In the genomic region with DNA sequence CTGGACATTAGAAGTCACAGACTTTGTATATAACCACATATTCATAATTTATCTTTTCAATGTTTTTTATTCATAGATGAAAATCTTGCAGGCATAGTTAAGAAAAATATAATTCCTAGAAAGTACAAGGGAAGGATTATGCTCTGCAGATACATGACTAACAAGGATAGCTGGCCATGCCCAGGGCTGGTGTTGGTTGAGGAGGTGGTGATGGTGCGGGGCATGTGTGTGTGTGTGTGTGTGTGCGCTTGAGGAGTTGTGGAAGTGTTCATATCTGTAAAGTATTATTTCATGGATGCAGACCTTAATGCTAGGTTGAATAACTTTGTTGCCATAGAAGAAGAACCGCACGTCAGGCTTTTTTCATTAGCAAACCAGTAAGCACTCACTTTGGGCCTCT, we compare ENCODE assay signal across 2 cellular contexts.
TF ChIP-seq lines count a peak whose summit lies in the region.

No MANE protein-coding gene starts in this region.

TF ChIP-seq in liver, 16 proteins besides CTCF, POLR2A, EP300 and RAD21:
- TF ChIP-seq, protein P1, sequence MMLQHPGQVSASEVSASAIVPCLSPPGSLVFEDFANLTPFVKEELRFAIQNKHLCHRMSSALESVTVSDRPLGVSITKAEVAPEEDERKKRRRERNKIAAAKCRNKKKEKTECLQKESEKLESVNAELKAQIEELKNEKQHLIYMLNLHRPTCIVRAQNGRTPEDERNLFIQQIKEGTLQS (IDR thresholded peaks at IDR 0.05) = no peak
- TF ChIP-seq, protein P2, sequence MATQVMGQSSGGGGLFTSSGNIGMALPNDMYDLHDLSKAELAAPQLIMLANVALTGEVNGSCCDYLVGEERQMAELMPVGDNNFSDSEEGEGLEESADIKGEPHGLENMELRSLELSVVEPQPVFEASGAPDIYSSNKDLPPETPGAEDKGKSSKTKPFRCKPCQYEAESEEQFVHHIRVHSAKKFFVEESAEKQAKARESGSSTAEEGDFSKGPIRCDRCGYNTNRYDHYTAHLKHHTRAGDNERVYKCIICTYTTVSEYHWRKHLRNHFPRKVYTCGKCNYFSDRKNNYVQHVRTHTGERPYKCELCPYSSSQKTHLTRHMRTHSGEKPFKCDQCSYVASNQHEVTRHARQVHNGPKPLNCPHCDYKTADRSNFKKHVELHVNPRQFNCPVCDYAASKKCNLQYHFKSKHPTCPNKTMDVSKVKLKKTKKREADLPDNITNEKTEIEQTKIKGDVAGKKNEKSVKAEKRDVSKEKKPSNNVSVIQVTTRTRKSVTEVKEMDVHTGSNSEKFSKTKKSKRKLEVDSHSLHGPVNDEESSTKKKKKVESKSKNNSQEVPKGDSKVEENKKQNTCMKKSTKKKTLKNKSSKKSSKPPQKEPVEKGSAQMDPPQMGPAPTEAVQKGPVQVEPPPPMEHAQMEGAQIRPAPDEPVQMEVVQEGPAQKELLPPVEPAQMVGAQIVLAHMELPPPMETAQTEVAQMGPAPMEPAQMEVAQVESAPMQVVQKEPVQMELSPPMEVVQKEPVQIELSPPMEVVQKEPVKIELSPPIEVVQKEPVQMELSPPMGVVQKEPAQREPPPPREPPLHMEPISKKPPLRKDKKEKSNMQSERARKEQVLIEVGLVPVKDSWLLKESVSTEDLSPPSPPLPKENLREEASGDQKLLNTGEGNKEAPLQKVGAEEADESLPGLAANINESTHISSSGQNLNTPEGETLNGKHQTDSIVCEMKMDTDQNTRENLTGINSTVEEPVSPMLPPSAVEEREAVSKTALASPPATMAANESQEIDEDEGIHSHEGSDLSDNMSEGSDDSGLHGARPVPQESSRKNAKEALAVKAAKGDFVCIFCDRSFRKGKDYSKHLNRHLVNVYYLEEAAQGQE (IDR thresholded peaks at IDR 0.05) = no peak
- TF ChIP-seq NR2F2 (IDR thresholded peaks at IDR 0.05) = no peak
- TF ChIP-seq, protein P3, sequence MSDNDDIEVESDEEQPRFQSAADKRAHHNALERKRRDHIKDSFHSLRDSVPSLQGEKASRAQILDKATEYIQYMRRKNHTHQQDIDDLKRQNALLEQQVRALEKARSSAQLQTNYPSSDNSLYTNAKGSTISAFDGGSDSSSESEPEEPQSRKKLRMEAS (IDR thresholded peaks at IDR 0.05) = no peak
- TF ChIP-seq GABPA (IDR thresholded peaks at IDR 0.05 in 1 of 2, conservative IDR thresholded peaks at IDR 0.05 in 1 of 2) = no peak
- no peak for TF ChIP-seq TAF1 (conservative IDR thresholded peaks at IDR 0.05)
- no peak for TF ChIP-seq FOXA2 (IDR thresholded peaks at IDR 0.05)
- TF ChIP-seq FOXA1 (IDR thresholded peaks at IDR 0.05) = no peak
- TF ChIP-seq YY1 (IDR thresholded peaks at IDR 0.05) = no peak
- no peak for TF ChIP-seq RXRA (IDR thresholded peaks at IDR 0.05)
- no peak for TF ChIP-seq HNF4G (IDR thresholded peaks at IDR 0.05)
TF ChIP-seq in liver: peak in this region for 0.

TF ChIP-seq in H1, 55 proteins besides CTCF, POLR2A, EP300 and RAD21:
- TF ChIP-seq RFX5 (IDR thresholded peaks at IDR 0.05; ENCODE audit: borderline replicate concordance, low read depth, low read length) = no peak
- TF ChIP-seq GTF2F1 (IDR thresholded peaks at IDR 0.05; ENCODE audit: borderline replicate concordance, low read depth, low read length) = no peak
- no peak for TF ChIP-seq HDAC6 (IDR thresholded peaks at IDR 0.05; ENCODE audit: low read depth, low read length)
- TF ChIP-seq BCL11A (IDR thresholded peaks at IDR 0.05; ENCODE audit: low read depth in 2 of 2, low read length in 2 of 2) = no peak
- TF ChIP-seq, protein P1 (IDR thresholded peaks at IDR 0.05; ENCODE audit: insufficient read depth, low read depth, low read length) = no peak
- TF ChIP-seq KDM5A (IDR thresholded peaks at IDR 0.05; ENCODE audit: low read length) = no peak
- TF ChIP-seq, protein P3 (IDR thresholded peaks at IDR 0.05) = no peak
- TF ChIP-seq TEAD4 (IDR thresholded peaks at IDR 0.05; ENCODE audit: low read depth, low read length) = no peak
- TF ChIP-seq JUND (IDR thresholded peaks at IDR 0.05; ENCODE audit: low read length) = no peak
- TF ChIP-seq CEBPB (IDR thresholded peaks at IDR 0.05; ENCODE audit: low read depth, low read length) = no peak
